ENCODE assay signal across 9 cellular contexts in the genomic region with DNA sequence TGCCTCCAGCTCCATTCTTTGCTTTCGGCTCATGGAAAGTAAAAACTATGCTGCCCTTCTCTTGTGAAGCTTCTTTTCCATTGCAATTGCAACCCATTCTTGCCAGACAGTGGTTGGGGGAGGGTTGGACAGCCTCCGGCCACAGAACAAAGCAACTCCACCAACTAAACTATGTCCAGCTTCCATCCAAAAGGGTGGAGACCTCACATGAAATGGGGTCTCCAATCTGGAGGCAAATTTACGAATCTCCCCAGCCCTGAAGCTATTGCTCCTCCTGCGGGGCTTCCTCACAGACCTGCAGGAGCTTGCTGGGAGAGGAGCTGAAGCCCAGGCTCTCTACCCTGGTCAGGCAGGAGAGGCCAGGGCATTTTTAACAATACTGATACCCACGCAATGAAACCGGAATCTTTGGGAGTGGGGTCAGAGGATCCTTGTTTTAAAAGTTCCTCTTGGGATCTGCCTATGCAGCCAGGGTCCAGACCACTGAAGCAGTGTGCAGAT. TPM values are rescaled to one million over a fixed set of nuclear protein-coding genes. Genes with fewer than 3 reads are reported as not detected.
DNase-seq lines count a peak whose midpoint lies in the region; ATAC-seq and TF ChIP-seq lines count a peak whose summit lies in the region.
"Had no signal": no experiment of that assay in that cellular context is flagged by ENCODE, and none has a peak within 500 bp of the region (broad histone marks: within the 10 kb centered on the region; RNA-seq: fewer than 3 reads in every experiment).

No MANE protein-coding gene starts in this region.

- H3K4me2 ChIP-seq in osteoblast (ENCODE audit: insufficient read depth, low read length): peak overlapping the region; percentile 78
- H3K4me2 ChIP-seq in Karpas-422 (ENCODE audit: low read depth, low read length, poor library complexity, severe bottlenecking): no peak overlapping the region

- TF ChIP-seq CTCF in astrocyte of the spinal cord (IDR thresholded peaks at IDR 0.05; ENCODE audit: low read depth, low read length): no peak
- no peak for TF ChIP-seq CTCF in osteoblast (IDR thresholded peaks at IDR 0.05; ENCODE audit: extremely low read depth, low read depth, low read length)

- no peaks in the 10 kb centered on the region for H3K36me3 ChIP-seq in osteoblast (ENCODE audit: insufficient read depth, low read length)
- no peaks in the 10 kb centered on the region for H3K36me3 ChIP-seq in Karpas-422 (ENCODE audit: insufficient read depth, low read length)
- H3K36me3 ChIP-seq: BLaER1 had no signal

- DNase-seq in AG20443 (ENCODE audit: low spot score) (peak; percentile 42), astrocyte of the spinal cord (ENCODE audit: low read depth, low spot score) (no peak), left cardiac atrium (no peak), osteoblast (ENCODE audit: insufficient read length, low spot score, missing footprints) (peak; percentile 75), amygdala (lab: John Stamatoyannopoulos, UW) (no peak), Karpas-422 (no peak), left lobe of liver (ENCODE audit: low spot score) (no peak)
- no peak for DNase-seq in stimulated activated CD4-positive, alpha-beta T cell treated with anti-CD3 and anti-CD28 coated beads, Interleukin-2, amount 100 ng/mL, for 48 hours

- peak overlapping the region; percentile 64 for H3K27ac ChIP-seq in osteoblast (ENCODE audit: low read depth, low read length)
- no peak overlapping the region for H3K27ac ChIP-seq in Karpas-422 (ENCODE audit: low read length)
- H3K27ac ChIP-seq: BLaER1 had no signal

- intact Hi-C loops in left cardiac atrium (cut with DNase I): loop anchor here (5.0 to 10.0 kb wide), 3 partner anchors 45 to 142 kb away; a partner anchor contains a TSS

- peaks cover 42% of the 10 kb centered on the region for H3K79me2 ChIP-seq in osteoblast (ENCODE audit: insufficient read depth, low read length)
- no peaks in the 10 kb centered on the region for H3K79me2 ChIP-seq in Karpas-422 (ENCODE audit: low read length)

- H4K20me1 ChIP-seq in osteoblast (ENCODE audit: insufficient read depth, low read length) (no peaks in the 10 kb centered on the region), Karpas-422 (ENCODE audit: insufficient read depth, low read depth, low read length) (no peaks in the 10 kb centered on the region)
- H4K20me1 ChIP-seq: BLaER1 had no signal

- H3K27me3 ChIP-seq in osteoblast (ENCODE audit: insufficient read depth, low read length) (no peaks in the 10 kb centered on the region), Karpas-422 (ENCODE audit: low read length) (peaks cover 5% of the 10 kb centered on the region; the same call in 1 of the 2 replicates)

- peak overlapping the region; percentile 17 for H3K4me3 ChIP-seq in astrocyte of the spinal cord (ENCODE audit: low read depth, low read length)
- H3K4me3 ChIP-seq in osteoblast (ENCODE audit: insufficient read depth, low read length): peak overlapping the region; percentile 76
- no peak overlapping the region for H3K4me3 ChIP-seq in Karpas-422 (ENCODE audit: low read length)
- H3K4me3 ChIP-seq: BLaER1 had no signal

- ATAC-seq in left cardiac atrium: peak; percentile 36 to 54
- ATAC-seq in left lobe of liver: no peak

- H3K4me1 ChIP-seq in osteoblast (ENCODE audit: insufficient read depth, low read length) (peaks cover 23% of the 10 kb centered on the region), Karpas-422 (ENCODE audit: low read length) (no peaks in the 10 kb centered on the region)
- H3K4me1 ChIP-seq: BLaER1 had no signal

- H3K9me2 ChIP-seq in Karpas-422 (replicated peaks; ENCODE audit: insufficient read depth, low read length): no peaks in the 10 kb centered on the region

- H2AFZ ChIP-seq in osteoblast (ENCODE audit: low read length) (peak overlapping the region; percentile 97), Karpas-422 (ENCODE audit: low read length) (no peak overlapping the region)

- in situ Hi-C loops in astrocyte of the spinal cord (cut with HindIII; ENCODE audit: low sequenced_read_pairs): no loop called here

- no peaks in the 10 kb centered on the region for H3K9me3 ChIP-seq in osteoblast (ENCODE audit: low read depth, low read length)
- H3K9me3 ChIP-seq in Karpas-422 (ENCODE audit: low read length): no peaks in the 10 kb centered on the region; the same call in 1 of the 2 replicates

- H3K9ac ChIP-seq in Karpas-422 (ENCODE audit: low read length): no peak overlapping the region
- H3K9ac ChIP-seq: BLaER1 had no signal

RNA-seq across cellular contexts. Expression of a gene that starts 0.6 kb away (rescaled TPM):
- 100 to 1,000 TPM; 109 to 134 TPM for total RNA-seq in left cardiac atrium
- 380 and 480 TPM in 2 replicates for total RNA-seq in osteoblast
- 6.3 and 11.8 TPM in 2 replicates for total RNA-seq in Karpas-422 (2014; rRNA removed; shearing (Covaris generic); ENCODE audit: low replicate concordance)
- 5.0 TPM for total RNA-seq in left lobe of liver

RNA-seq across cellular contexts. Expression of a gene that starts 52.0 kb away (rescaled TPM):
- total RNA-seq in left cardiac atrium (10 to 100 TPM; 78.3 to 78.7 TPM), osteoblast (38.4 and 43.6 TPM in 2 replicates), left lobe of liver (44.4 TPM)
- 92.2 and 169 TPM in 2 replicates for total RNA-seq in Karpas-422 (2014; rRNA removed; shearing (Covaris generic); ENCODE audit: low replicate concordance)

Comparison
In these comparisons a context has a peak if more than half of its experiments do, and no peak if none do; other contexts are left out.
1. DNase-seq: peak in AG20443 (single experiment) and osteoblast (single experiment); none in astrocyte of the spinal cord (single experiment), left cardiac atrium (single experiment), stimulated activated CD4-positive, alpha-beta T cell treated with anti-CD3 and anti-CD28 coated beads, Interleukin-2, amount 100 ng/mL, for 48 hours (0 of 2), amygdala (0 of 56), Karpas-422 (single experiment) and left lobe of liver (single experiment).